1 cellular context compared by ENCODE assay signal in the genomic region with DNA sequence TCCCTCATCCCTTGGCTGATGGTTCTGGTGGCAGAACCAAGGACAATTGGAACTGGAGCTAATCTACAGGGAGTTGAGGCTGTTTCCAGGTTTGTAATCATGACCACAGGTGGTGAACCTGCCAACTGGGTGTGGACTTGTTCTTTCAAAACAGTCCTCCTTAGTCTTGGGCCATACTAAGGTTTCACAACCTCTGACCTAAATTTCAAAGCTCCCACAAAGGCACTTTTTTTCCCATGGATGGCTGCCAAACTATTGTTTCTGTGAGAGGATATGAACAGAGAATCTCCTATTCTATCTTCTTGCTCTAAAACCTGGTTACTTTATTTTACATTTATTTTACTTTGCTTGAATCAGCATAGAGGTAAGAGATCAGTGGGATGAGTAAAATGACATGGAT.
TF ChIP-seq lines count a peak whose summit lies in the region.

No MANE protein-coding gene starts in this region.

TF ChIP-seq in GM23338, 12 proteins besides CTCF, POLR2A, EP300 and RAD21 (continued from another document):
- TF ChIP-seq, protein P1, sequence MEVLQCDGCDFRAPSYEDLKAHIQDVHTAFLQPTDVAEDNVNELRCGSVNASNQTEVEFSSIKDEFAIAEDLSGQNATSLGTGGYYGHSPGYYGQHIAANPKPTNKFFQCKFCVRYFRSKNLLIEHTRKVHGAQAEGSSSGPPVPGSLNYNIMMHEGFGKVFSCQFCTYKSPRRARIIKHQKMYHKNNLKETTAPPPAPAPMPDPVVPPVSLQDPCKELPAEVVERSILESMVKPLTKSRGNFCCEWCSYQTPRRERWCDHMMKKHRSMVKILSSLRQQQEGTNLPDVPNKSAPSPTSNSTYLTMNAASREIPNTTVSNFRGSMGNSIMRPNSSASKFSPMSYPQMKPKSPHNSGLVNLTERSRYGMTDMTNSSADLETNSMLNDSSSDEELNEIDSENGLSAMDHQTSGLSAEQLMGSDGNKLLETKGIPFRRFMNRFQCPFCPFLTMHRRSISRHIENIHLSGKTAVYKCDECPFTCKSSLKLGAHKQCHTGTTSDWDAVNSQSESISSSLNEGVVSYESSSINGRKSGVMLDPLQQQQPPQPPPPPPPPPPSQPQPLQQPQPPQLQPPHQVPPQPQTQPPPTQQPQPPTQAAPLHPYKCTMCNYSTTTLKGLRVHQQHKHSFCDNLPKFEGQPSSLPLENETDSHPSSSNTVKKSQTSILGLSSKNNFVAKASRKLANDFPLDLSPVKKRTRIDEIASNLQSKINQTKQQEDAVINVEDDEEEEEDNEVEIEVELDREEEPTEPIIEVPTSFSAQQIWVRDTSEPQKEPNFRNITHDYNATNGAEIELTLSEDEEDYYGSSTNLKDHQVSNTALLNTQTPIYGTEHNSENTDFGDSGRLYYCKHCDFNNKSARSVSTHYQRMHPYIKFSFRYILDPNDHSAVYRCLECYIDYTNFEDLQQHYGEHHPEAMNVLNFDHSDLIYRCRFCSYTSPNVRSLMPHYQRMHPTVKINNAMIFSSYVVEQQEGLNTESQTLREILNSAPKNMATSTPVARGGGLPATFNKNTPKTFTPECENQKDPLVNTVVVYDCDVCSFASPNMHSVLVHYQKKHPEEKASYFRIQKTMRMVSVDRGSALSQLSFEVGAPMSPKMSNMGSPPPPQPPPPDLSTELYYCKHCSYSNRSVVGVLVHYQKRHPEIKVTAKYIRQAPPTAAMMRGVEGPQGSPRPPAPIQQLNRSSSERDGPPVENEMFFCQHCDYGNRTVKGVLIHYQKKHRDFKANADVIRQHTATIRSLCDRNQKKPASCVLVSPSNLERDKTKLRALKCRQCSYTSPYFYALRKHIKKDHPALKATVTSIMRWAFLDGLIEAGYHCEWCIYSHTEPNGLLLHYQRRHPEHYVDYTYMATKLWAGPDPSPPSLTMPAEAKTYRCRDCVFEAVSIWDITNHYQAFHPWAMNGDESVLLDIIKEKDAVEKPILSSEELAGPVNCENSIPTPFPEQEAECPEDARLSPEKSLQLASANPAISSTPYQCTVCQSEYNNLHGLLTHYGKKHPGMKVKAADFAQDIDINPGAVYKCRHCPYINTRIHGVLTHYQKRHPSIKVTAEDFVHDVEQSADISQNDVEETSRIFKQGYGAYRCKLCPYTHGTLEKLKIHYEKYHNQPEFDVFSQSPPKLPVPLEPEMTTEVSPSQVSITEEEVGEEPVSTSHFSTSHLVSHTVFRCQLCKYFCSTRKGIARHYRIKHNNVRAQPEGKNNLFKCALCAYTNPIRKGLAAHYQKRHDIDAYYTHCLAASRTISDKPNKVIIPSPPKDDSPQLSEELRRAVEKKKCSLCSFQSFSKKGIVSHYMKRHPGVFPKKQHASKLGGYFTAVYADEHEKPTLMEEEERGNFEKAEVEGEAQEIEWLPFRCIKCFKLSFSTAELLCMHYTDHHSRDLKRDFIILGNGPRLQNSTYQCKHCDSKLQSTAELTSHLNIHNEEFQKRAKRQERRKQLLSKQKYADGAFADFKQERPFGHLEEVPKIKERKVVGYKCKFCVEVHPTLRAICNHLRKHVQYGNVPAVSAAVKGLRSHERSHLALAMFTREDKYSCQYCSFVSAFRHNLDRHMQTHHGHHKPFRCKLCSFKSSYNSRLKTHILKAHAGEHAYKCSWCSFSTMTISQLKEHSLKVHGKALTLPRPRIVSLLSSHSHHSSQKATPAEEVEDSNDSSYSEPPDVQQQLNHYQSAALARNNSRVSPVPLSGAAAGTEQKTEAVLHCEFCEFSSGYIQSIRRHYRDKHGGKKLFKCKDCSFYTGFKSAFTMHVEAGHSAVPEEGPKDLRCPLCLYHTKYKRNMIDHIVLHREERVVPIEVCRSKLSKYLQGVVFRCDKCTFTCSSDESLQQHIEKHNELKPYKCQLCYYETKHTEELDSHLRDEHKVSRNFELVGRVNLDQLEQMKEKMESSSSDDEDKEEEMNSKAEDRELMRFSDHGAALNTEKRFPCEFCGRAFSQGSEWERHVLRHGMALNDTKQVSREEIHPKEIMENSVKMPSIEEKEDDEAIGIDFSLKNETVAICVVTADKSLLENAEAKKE (CRISPR knock-in tag; IDR thresholded peaks at IDR 0.05), result no peak
- TF ChIP-seq ZNF331 (CRISPR knock-in tag; IDR thresholded peaks at IDR 0.05; ENCODE audit: low read depth) (no peak), NANOG (IDR thresholded peaks at IDR 0.05; ENCODE audit: borderline replicate concordance) (no peak), STAT1 (IDR thresholded peaks at IDR 0.05; ENCODE audit: unreplicated experiment) (no peak), CREB1 (CRISPR knock-in tag; IDR thresholded peaks at IDR 0.05; ENCODE audit: low read depth) (no peak), ZNF114 (CRISPR knock-in tag; IDR thresholded peaks at IDR 0.05) (no peak), EZH2 (IDR thresholded peaks at IDR 0.05; ENCODE audit: low read depth, unreplicated experiment) (no peak)
- TF ChIP-seq, protein P2, sequence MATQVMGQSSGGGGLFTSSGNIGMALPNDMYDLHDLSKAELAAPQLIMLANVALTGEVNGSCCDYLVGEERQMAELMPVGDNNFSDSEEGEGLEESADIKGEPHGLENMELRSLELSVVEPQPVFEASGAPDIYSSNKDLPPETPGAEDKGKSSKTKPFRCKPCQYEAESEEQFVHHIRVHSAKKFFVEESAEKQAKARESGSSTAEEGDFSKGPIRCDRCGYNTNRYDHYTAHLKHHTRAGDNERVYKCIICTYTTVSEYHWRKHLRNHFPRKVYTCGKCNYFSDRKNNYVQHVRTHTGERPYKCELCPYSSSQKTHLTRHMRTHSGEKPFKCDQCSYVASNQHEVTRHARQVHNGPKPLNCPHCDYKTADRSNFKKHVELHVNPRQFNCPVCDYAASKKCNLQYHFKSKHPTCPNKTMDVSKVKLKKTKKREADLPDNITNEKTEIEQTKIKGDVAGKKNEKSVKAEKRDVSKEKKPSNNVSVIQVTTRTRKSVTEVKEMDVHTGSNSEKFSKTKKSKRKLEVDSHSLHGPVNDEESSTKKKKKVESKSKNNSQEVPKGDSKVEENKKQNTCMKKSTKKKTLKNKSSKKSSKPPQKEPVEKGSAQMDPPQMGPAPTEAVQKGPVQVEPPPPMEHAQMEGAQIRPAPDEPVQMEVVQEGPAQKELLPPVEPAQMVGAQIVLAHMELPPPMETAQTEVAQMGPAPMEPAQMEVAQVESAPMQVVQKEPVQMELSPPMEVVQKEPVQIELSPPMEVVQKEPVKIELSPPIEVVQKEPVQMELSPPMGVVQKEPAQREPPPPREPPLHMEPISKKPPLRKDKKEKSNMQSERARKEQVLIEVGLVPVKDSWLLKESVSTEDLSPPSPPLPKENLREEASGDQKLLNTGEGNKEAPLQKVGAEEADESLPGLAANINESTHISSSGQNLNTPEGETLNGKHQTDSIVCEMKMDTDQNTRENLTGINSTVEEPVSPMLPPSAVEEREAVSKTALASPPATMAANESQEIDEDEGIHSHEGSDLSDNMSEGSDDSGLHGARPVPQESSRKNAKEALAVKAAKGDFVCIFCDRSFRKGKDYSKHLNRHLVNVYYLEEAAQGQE (IDR thresholded peaks at IDR 0.05; ENCODE audit: unreplicated experiment), result no peak
- TF ChIP-seq, protein P3, sequence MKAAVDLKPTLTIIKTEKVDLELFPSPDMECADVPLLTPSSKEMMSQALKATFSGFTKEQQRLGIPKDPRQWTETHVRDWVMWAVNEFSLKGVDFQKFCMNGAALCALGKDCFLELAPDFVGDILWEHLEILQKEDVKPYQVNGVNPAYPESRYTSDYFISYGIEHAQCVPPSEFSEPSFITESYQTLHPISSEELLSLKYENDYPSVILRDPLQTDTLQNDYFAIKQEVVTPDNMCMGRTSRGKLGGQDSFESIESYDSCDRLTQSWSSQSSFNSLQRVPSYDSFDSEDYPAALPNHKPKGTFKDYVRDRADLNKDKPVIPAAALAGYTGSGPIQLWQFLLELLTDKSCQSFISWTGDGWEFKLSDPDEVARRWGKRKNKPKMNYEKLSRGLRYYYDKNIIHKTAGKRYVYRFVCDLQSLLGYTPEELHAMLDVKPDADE (IDR thresholded peaks at IDR 0.05), result no peak
